14 cellular contexts compared by ENCODE assay signal in the genomic region with DNA sequence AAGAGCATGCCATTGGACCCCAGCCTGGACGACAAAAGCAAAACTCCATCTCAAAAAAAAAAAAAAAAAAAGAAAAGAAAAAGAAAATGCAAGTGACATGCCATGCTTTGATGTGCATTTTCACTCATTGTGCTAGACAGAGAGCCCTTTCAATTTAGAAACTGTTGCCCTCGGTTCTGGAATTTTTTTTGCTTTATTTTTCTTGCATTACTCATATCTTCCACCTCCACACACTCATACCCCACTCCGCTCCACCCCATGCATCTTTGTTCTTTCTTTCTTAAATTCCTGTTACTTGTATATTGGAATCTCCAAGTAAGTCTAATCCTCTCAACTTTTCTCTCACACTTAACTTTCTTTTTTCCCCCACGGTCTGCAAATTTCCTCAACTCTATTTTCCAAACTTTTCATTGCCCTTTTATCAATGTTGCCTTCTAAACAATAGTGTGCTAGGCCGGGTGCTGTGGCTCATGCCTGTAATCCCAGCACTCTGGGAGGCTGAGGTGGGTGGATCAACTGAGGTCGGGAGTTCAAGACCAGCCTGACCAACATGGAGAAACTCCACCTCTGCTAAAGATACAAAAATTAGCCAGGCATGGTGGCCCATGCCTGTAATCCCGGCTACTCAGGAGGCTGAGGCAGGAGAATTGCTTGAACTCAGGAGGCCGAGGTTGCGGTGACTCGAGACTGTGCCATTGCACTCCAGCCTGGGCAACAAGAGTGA. TPM values are rescaled to one million over a fixed set of nuclear protein-coding genes. Genes with fewer than 3 reads are reported as not detected.
DNase-seq lines count a peak whose midpoint lies in the region; ATAC-seq and TF ChIP-seq lines count a peak whose summit lies in the region.
"Had no signal": no experiment of that assay in that cellular context is flagged by ENCODE, and none has a peak within 500 bp of the region (broad histone marks: within the 10 kb centered on the region; RNA-seq: fewer than 3 reads in every experiment).

No MANE protein-coding gene starts in this region.

- H3K9me3 ChIP-seq in SJCRH30 (replicated peaks) (no peaks in the 10 kb centered on the region; the same call in 1 of the 2 replicates), right cardiac atrium (ENCODE audit: control insufficient read depth, low read length) (no peaks in the 10 kb centered on the region)
- H3K9me3 ChIP-seq: left lung had no signal

- no peak overlapping the region for H3K27ac ChIP-seq in SJCRH30
- H3K27ac ChIP-seq in right cardiac atrium (ENCODE audit: low read length) = no peak overlapping the region
- H3K27ac ChIP-seq: left lung, PC-9, skin epidermis had no signal

- ATAC-seq in stimulated activated naive CD8-positive, alpha-beta T cell treated with anti-CD3 and anti-CD28 coated beads, Interleukin-15, Interleukin-2, amounts not matched to agents 100 U/mL and 50 U/mL, for 24 hours = peak; percentile 79
- no peak for ATAC-seq in HG02759 (IDR thresholded peaks at IDR 0.05; ENCODE audit: unreplicated experiment)
- ATAC-seq in right cardiac atrium = no peak
- ATAC-seq: left lung had no signal

- no peaks in the 10 kb centered on the region for H3K36me3 ChIP-seq in SJCRH30
- H3K36me3 ChIP-seq: left lung had no signal

- no peaks in the 10 kb centered on the region for H3K36me3 Mint-ChIP-seq in T-helper 1 cell treated with Interleukin-12 subunit alpha and Interleukin-12 subunit beta and Interleukin-4 antibody, amounts not matched to agents 30 μg/mL and 1 μg/mL, for 36 hours (ENCODE audit: low read depth)
- H3K36me3 Mint-ChIP-seq: natural killer cell treated with Interleukin-12 subunit alpha and Interleukin-12 subunit beta and Interleukin-15 and Interleukin-18, amount 100 ng/mL, for 72 hours had no signal

- H3K4me3 ChIP-seq in epithelial cell of esophagus (ENCODE audit: low read length) (no peak overlapping the region), SJCRH30 (no peak overlapping the region), right cardiac atrium (ENCODE audit: low read length) (no peak overlapping the region)
- H3K4me3 ChIP-seq: left lung, PC-9, skin epidermis had no signal

- peak; percentile 24 for DNase-seq in activated naive CD4-positive, alpha-beta T cell treated with anti-CD3 and anti-CD28 coated beads, Interleukin-2, amount 50 U/mL, for 16 hours
- DNase-seq in activated naive CD4-positive, alpha-beta T cell (lab: John Stamatoyannopoulos, UW) = no peak
- DNase-seq in epithelial cell of esophagus (ENCODE audit: low read depth) (peak; percentile 21), SJCRH30 (no peak), right cardiac atrium (no peak)
- no peak for DNase-seq in stimulated activated naive CD8-positive, alpha-beta T cell treated with anti-CD3 and anti-CD28 coated beads, Interleukin-15, Interleukin-2, amounts not matched to agents 100 U/mL and 50 U/mL, for 24 hours
- DNase-seq: glutamatergic neuron, left lung, NCI-H2171, PC-9 had no signal

- intact Hi-C loops in right cardiac atrium (cut with DNase I) = no loop called here

- H3K27me3 ChIP-seq in SJCRH30 (no peaks in the 10 kb centered on the region; the same call in 1 of the 2 replicates), right cardiac atrium (ENCODE audit: control insufficient read depth, insufficient read depth) (no peaks in the 10 kb centered on the region)

- H3K27me3 Mint-ChIP-seq in T-helper 1 cell treated with Interleukin-12 subunit alpha and Interleukin-12 subunit beta and Interleukin-4 antibody, amounts not matched to agents 30 μg/mL and 1 μg/mL, for 36 hours (ENCODE audit: low read depth) = peaks cover 27% of the 10 kb centered on the region

- H3K4me1 ChIP-seq in SJCRH30 = no peaks in the 10 kb centered on the region
- no peaks in the 10 kb centered on the region for H3K4me1 ChIP-seq in right cardiac atrium (ENCODE audit: control insufficient read depth, insufficient read depth, low read length)

- 82% methylated on average over 10 of the region's 10 CpGs for WGBS in right cardiac atrium

- no peak for TF ChIP-seq CTCF in epithelial cell of esophagus (IDR thresholded peaks at IDR 0.05; ENCODE audit: insufficient read depth, low read depth, low read length, missing control alignments)

- peak overlapping the region; percentile 0 for H3K4me3 Mint-ChIP-seq in T-helper 1 cell treated with Interleukin-12 subunit alpha and Interleukin-12 subunit beta and Interleukin-4 antibody, amounts not matched to agents 30 μg/mL and 1 μg/mL, for 36 hours
- H3K4me3 Mint-ChIP-seq: natural killer cell treated with Interleukin-12 subunit alpha and Interleukin-12 subunit beta and Interleukin-15 and Interleukin-18, amount 100 ng/mL, for 72 hours had no signal

- H3K4me1 Mint-ChIP-seq in T-helper 1 cell treated with Interleukin-12 subunit alpha and Interleukin-12 subunit beta and Interleukin-4 antibody, amounts not matched to agents 30 μg/mL and 1 μg/mL, for 36 hours (ENCODE audit: low read depth) = peaks cover 6% of the 10 kb centered on the region

- no peaks in the 10 kb centered on the region for H3K9me3 Mint-ChIP-seq in T-helper 1 cell treated with Interleukin-12 subunit alpha and Interleukin-12 subunit beta and Interleukin-4 antibody, amounts not matched to agents 30 μg/mL and 1 μg/mL, for 36 hours
- H3K9me3 Mint-ChIP-seq: natural killer cell treated with Interleukin-12 subunit alpha and Interleukin-12 subunit beta and Interleukin-15 and Interleukin-18, amount 100 ng/mL, for 72 hours had no signal

- H3K27ac Mint-ChIP-seq in T-helper 1 cell treated with Interleukin-12 subunit alpha and Interleukin-12 subunit beta and Interleukin-4 antibody, amounts not matched to agents 30 μg/mL and 1 μg/mL, for 36 hours = no peak overlapping the region
- H3K27ac Mint-ChIP-seq: natural killer cell treated with Interleukin-12 subunit alpha and Interleukin-12 subunit beta and Interleukin-15 and Interleukin-18, amount 100 ng/mL, for 72 hours had no signal

RNA-seq across cellular contexts. Expression of a gene that starts 16.8 kb away (rescaled TPM):
- 47.0 and 55.5 TPM in 2 replicates for total RNA-seq in SJCRH30 (2014; rRNA removed; shearing (Covaris generic))
- 10 to 100 TPM; 15.3 to 17.3 (median 15.9) TPM for total RNA-seq in right cardiac atrium
- polyA plus RNA-seq in right cardiac atrium = 6.6 TPM

RNA-seq across cellular contexts. Expression of a gene that starts 18.5 kb away (rescaled TPM):
- total RNA-seq in SJCRH30 (2014; rRNA removed; shearing (Covaris generic)) = 70.9 and 81.6 TPM in 2 replicates
- 10 to 100 TPM; 25.2 to 34.5 (median 31.5) TPM for total RNA-seq in right cardiac atrium
- 24.4 TPM for polyA plus RNA-seq in right cardiac atrium

Comparison
In these comparisons a context has a peak if more than half of its experiments do, and no peak if none do; other contexts are left out.
1. DNase-seq: peak in activated naive CD4-positive, alpha-beta T cell treated with anti-CD3 and anti-CD28 coated beads, Interleukin-2, amount 50 U/mL, for 16 hours (single experiment) and epithelial cell of esophagus (single experiment); none in activated naive CD4-positive, alpha-beta T cell (0 of 4), stimulated activated naive CD8-positive, alpha-beta T cell treated with anti-CD3 and anti-CD28 coated beads, Interleukin-15, Interleukin-2, amounts not matched to agents 100 U/mL and 50 U/mL, for 24 hours (single experiment), SJCRH30 (0 of 2) and right cardiac atrium (0 of 3).